1 cellular context compared by ENCODE assay signal in the genomic region with DNA sequence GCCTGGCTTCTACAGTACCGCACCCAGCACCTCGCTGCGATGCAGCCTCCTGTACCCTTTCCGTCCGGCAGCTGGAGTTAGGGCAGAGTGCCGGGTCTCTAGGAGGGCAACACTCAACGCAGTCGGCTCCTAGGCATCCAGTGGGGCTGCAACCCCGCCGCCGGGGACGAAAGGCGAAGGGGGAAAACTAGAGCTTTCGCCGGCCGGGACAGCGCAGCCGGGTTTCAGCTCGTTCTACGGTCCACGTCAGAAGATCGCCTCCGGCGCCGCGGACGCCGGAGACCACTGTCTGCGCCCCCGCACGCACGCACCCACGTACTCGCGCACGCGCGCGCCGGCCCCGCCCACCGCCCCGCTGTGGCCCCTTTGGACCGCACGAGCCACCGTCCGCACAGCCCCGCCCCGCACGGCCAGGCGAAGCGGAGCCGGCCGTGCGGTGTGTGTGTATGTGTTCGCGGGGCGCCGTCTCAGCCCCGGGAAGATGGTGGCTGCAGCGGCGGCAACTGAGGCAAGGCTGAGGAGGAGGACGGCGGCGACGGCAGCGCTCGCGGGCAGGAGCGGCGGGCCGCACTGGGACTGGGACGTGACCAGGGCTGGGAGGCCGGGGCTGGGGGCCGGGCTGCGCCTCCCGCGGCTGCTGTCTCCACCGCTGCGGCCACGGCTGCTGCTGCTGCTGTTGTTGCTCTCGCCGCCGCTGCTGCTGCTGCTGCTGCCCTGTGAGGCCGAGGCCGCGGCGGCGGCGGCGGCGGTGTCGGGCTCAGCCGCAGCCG.
TF ChIP-seq lines count a peak whose summit lies in the region.

TSS of gene ATRN (plus strand) at position 392 of the 770 bp plus-strand sequence. CDS start at position 482, 90 bp downstream.

TF ChIP-seq in HepG2, 621 proteins besides CTCF, POLR2A, EP300 and RAD21 (continued from another document and continues in another):
- TF ChIP-seq ATF7-NPFF (CRISPR knock-in tag; IDR thresholded peaks at IDR 0.05; ENCODE audit: low read depth) (peak; percentile 99), NFRKB (IDR thresholded peaks at IDR 0.05) (no peak), TP53 (CRISPR knock-in tag; conservative IDR thresholded peaks at IDR 0.05) (no peak), ZZZ3 (CRISPR knock-in tag; IDR thresholded peaks at IDR 0.05; ENCODE audit: borderline replicate concordance) (peak; percentile 53), TBX2 (CRISPR knock-in tag; IDR thresholded peaks at IDR 0.05; ENCODE audit: borderline replicate concordance) (peak; percentile 85), GFI1 (CRISPR knock-in tag; IDR thresholded peaks at IDR 0.05; ENCODE audit: borderline replicate concordance) (no peak; the same call in 1 of the 2 replicates), FLYWCH1 (CRISPR knock-in tag; IDR thresholded peaks at IDR 0.05) (peak; percentile 95), SYNCRIP (IDR thresholded peaks at IDR 0.05; ENCODE audit: insufficient read depth, low read depth, low read length) (no peak), ZNF468 (CRISPR knock-in tag; IDR thresholded peaks at IDR 0.05) (no peak; the same call in 1 of the 2 replicates), IRF2 (CRISPR knock-in tag; IDR thresholded peaks at IDR 0.05) (peak; percentile 74), ZNF441 (CRISPR knock-in tag; IDR thresholded peaks at IDR 0.05; ENCODE audit: borderline replicate concordance) (peak; percentile 77), ZNF776 (CRISPR knock-in tag; IDR thresholded peaks at IDR 0.05) (peak; percentile 99), ZFP62 (CRISPR knock-in tag; IDR thresholded peaks at IDR 0.05) (peak; percentile 85; the same call in 1 of the 2 replicates), KDM1A (CRISPR knock-in tag; IDR thresholded peaks at IDR 0.05) (no peak), SALL1 (CRISPR knock-in tag; IDR thresholded peaks at IDR 0.05) (peak; percentile 94), ZNF556 (CRISPR knock-in tag; IDR thresholded peaks at IDR 0.05; ENCODE audit: borderline replicate concordance) (peak; percentile 99), ZNF569 (CRISPR knock-in tag; IDR thresholded peaks at IDR 0.05; ENCODE audit: borderline replicate concordance) (peak; percentile 97), ZNF207 (IDR thresholded peaks at IDR 0.05; ENCODE audit: borderline replicate concordance) (no peak), MIER3 (CRISPR knock-in tag; IDR thresholded peaks at IDR 0.05; ENCODE audit: borderline replicate concordance) (peak; percentile 81; the same call in 1 of the 2 replicates), NR1H2 (CRISPR knock-in tag; IDR thresholded peaks at IDR 0.05; ENCODE audit: borderline replicate concordance, low read depth) (0 out of 2 replicates have a peak, but pooled peaks have one; percentile 78), MZF1 (CRISPR knock-in tag; IDR thresholded peaks at IDR 0.05; ENCODE audit: borderline replicate concordance) (0 out of 2 replicates have a peak, but pooled peaks have one; percentile 80), ZNF251 (CRISPR knock-in tag; IDR thresholded peaks at IDR 0.05) (no peak), DMTF1 (CRISPR knock-in tag; IDR thresholded peaks at IDR 0.05) (peak; percentile 49), PAF1 (CRISPR knock-in tag; IDR thresholded peaks at IDR 0.05) (no peak), MED13 (CRISPR knock-in tag; IDR thresholded peaks at IDR 0.05) (peak; percentile 66; the same call in 1 of the 2 replicates), E2F2 (CRISPR knock-in tag; IDR thresholded peaks at IDR 0.05; ENCODE audit: borderline replicate concordance) (peak; percentile 80; the same call in 1 of the 2 replicates), ZNF562 (CRISPR knock-in tag; IDR thresholded peaks at IDR 0.05; ENCODE audit: borderline replicate concordance) (no peak), ZSCAN30 (CRISPR knock-in tag; IDR thresholded peaks at IDR 0.05) (no peak), SAP130 (CRISPR knock-in tag; IDR thresholded peaks at IDR 0.05; ENCODE audit: low read depth) (peak; percentile 99), NFE2L2 (IDR thresholded peaks at IDR 0.05; ENCODE audit: low read length) (no peak), TCF7L2 (IDR thresholded peaks at IDR 0.05; ENCODE audit: low read depth, low read length) (no peak), CSRNP1 (CRISPR knock-in tag; IDR thresholded peaks at IDR 0.05) (peak; percentile 84; the same call in 1 of the 2 replicates), ZNF883 (CRISPR knock-in tag; IDR thresholded peaks at IDR 0.05; ENCODE audit: not compliant biosample characterization) (peak; percentile 86), HNRNPH1 (optimal IDR thresholded peaks at IDR 0.05; ENCODE audit: low read depth, low read length) (no peak)
- TF ChIP-seq, protein P1, sequence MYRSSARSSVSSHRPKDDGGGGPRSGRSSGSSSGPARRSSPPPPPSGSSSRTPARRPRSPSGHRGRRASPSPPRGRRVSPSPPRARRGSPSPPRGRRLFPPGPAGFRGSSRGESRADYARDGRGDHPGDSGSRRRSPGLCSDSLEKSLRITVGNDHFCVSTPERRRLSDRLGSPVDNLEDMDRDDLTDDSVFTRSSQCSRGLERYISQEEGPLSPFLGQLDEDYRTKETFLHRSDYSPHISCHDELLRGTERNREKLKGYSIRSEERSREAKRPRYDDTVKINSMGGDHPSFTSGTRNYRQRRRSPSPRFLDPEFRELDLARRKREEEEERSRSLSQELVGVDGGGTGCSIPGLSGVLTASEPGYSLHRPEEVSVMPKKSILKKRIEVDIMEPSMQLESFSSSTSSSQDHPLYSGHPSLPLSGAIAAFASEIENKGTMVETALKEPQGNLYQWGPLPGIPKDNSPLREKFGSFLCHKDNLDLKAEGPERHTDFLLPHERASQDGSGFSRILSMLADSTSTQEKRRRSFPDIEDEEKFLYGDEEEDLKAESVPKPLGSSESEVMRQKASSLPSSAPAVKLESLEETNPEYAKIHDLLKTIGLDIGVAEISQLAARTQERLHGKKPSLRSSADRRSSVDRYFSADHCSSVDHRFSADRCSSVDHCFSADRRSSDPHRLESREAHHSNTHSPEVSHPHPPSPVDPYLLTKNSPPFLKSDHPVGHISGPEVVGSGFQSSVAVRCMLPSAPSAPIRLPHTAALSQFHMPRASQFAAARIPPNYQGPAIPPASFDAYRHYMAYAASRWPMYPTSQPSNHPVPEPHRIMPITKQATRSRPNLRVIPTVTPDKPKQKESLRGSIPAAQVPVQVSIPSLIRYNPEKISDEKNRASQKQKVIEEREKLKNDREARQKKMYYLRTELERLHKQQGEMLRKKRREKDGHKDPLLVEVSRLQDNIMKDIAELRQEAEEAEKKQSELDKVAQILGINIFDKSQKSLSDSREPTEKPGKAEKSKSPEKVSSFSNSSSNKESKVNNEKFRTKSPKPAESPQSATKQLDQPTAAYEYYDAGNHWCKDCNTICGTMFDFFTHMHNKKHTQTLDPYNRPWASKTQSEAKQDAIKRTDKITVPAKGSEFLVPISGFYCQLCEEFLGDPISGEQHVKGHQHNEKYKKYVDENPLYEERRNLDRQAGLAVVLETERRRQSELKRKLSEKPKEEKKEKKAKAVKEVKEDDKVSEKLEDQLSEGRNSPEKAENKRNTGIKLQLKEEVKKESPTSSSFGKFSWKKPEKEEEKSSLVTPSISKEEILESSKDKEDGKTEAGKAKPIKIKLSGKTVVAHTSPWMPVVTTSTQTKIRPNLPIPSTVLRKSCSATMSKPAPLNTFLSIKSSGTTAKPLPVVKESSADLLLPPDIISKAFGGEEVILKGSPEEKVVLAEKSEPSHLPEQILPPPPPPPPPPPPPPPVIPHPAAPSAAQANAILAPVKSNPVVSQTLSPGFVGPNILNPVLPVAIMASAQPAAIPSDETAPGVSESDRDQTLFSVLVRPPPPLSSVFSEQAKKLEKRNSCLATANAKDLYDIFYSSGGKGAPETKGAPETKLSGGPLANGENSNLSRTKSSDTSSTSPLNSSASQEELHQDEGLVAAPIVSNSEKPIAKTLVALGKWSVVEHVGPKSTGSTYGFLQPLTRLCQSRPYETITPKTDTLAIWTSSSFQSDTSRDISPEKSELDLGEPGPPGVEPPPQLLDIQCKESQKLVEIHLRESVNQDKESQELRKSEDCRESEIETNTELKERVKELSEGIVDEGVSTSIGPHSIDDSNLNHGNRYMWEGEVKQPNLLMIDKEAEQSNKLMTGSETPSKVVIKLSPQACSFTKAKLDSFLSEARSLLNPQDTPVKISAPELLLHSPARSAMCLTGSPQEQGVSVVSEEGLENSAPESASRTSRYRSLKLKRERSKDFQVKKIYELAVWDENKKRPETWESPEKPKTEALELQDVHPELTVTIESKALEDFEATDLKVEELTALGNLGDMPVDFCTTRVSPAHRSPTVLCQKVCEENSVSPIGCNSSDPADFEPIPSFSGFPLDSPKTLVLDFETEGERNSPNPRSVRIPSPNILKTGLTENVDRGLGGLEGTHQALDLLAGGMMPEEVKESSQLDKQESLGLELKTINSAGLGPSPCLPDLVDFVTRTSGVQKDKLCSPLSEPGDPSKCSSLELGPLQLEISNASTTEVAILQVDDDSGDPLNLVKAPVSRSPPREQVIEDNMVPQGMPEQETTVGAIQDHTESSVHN (CRISPR knock-in tag; IDR thresholded peaks at IDR 0.05), result no peak; the same call in none of the 2 replicates
- TF ChIP-seq, protein P2, sequence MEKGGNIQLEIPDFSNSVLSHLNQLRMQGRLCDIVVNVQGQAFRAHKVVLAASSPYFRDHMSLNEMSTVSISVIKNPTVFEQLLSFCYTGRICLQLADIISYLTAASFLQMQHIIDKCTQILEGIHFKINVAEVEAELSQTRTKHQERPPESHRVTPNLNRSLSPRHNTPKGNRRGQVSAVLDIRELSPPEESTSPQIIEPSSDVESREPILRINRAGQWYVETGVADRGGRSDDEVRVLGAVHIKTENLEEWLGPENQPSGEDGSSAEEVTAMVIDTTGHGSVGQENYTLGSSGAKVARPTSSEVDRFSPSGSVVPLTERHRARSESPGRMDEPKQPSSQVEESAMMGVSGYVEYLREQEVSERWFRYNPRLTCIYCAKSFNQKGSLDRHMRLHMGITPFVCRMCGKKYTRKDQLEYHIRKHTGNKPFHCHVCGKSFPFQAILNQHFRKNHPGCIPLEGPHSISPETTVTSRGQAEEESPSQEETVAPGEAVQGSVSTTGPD (CRISPR knock-in tag; IDR thresholded peaks at IDR 0.05), result 0 out of 2 replicates have a peak, but pooled peaks have one; percentile 17
- TF ChIP-seq, protein P3, sequence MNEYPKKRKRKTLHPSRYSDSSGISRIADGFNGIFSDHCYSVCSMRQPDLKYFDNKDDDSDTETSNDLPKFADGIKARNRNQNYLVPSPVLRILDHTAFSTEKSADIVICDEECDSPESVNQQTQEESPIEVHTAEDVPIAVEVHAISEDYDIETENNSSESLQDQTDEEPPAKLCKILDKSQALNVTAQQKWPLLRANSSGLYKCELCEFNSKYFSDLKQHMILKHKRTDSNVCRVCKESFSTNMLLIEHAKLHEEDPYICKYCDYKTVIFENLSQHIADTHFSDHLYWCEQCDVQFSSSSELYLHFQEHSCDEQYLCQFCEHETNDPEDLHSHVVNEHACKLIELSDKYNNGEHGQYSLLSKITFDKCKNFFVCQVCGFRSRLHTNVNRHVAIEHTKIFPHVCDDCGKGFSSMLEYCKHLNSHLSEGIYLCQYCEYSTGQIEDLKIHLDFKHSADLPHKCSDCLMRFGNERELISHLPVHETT (CRISPR knock-in tag; conservative IDR thresholded peaks at IDR 0.05), result peak; percentile 88
- TF ChIP-seq, protein P4, sequence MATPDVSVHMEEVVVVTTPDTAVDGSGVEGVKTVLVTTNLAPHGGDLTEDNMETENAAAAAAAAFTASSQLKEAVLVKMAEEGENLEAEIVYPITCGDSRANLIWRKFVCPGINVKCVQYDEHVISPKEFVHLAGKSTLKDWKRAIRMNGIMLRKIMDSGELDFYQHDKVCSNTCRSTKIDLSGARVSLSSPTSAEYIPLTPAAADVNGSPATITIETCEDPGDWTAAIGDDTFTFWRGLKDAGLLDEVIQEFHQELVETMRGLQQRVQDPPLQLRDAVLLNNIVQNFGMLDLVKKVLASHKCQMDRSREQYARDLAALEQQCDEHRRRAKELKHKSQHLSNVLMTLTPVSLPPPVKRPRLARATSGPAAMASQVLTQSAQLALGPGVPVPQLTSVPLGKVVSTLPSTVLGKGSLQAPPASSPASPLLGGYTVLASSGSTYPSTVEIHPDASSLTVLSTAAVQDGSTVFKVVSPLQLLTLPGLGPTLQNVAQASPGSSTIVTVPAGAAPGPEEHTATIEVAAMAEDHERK (CRISPR knock-in tag; IDR thresholded peaks at IDR 0.05; ENCODE audit: low read depth), result peak; percentile 99
- TF ChIP-seq, protein P5, sequence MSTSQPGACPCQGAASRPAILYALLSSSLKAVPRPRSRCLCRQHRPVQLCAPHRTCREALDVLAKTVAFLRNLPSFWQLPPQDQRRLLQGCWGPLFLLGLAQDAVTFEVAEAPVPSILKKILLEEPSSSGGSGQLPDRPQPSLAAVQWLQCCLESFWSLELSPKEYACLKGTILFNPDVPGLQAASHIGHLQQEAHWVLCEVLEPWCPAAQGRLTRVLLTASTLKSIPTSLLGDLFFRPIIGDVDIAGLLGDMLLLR (CRISPR knock-in tag; IDR thresholded peaks at IDR 0.05), result peak; percentile 70
